19 cellular contexts compared by ENCODE assay signal in the genomic region with DNA sequence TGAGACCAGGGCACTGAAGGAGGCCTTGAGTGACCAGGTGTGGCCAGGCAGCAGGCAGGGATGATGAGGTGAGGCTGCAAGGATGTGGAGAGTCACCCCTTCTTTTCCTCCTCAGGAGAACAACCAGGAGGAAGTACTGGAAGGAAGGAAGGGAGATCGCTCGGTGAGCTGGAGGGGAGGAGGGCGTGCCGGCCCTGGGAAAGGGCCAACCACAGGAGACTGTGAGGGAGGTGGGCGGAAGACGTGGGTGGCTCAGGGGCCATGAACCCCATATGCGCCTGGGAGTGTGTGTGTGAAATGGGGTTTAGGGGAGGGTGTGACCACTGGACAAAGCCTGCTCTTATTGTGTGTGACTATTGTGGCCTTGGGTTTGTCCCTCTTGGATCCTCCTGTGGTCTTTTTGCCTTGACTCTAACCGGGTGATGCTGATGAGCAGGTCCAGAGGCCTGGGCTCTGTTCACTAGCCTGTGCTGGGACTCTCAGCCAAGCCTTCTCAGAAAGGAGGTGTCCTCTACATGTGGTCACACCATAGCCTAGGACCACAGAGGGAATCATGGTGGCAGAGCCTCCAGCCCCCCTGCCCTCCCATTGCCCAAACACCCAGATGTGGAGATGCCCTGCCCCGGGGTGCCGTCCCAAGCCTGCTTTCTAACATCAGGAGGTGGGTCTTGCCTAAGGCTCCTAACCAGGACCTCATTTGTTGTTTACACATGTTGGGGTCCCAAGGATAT. TPM values are rescaled to one million over a fixed set of nuclear protein-coding genes. Genes with fewer than 3 reads are reported as not detected.
DNase-seq lines count a peak whose midpoint lies in the region; ATAC-seq and TF ChIP-seq lines count a peak whose summit lies in the region.
"Had no signal": no experiment of that assay in that cellular context is flagged by ENCODE, and none has a peak within 500 bp of the region (broad histone marks: within the 10 kb centered on the region; RNA-seq: fewer than 3 reads in every experiment).

No MANE protein-coding gene starts in this region.

- CTCF ChIA-PET in HEK293 (lab: Yijun Ruan, JAX): interaction anchor here (13.7 kb wide), 1 partner anchor 55 kb away, joined by 374 read pairs; no protein-coding TSS in a partner anchor

- H3K4me1 ChIP-seq in HEK293 (ENCODE audit: control insufficient read depth, insufficient read depth, low read length) (no peaks in the 10 kb centered on the region), suprapubic skin (peaks cover 5% of the 10 kb centered on the region)
- H3K4me1 ChIP-seq: Peyer's patch had no signal

- H3K4me1 Mint-ChIP-seq in chondrocyte (ENCODE audit: low read depth): peaks cover 6% of the 10 kb centered on the region
- H3K4me1 Mint-ChIP-seq: B cell had no signal

- POLR2A ChIA-PET in HEK293 (lab: Yijun Ruan, JAX): no interaction called here

- H3K36me3 ChIP-seq in HEK293 (ENCODE audit: control insufficient read depth in 2 of 2, insufficient read depth in 1 of 2, low read length in 2 of 2) (no peaks in the 10 kb centered on the region), suprapubic skin (no peaks in the 10 kb centered on the region)
- H3K36me3 ChIP-seq: MG63, Peyer's patch had no signal

- no peak for TF ChIP-seq CTCF in HEK293 (tag by site-specific recombination; IDR thresholded peaks at IDR 0.05)
- TF ChIP-seq CTCF in chondrocyte (IDR thresholded peaks at IDR 0.05): no peak
- TF ChIP-seq CTCF in suprapubic skin (IDR thresholded peaks at IDR 0.05): no peak

- TF ChIP-seq EP300 in suprapubic skin (IDR thresholded peaks at IDR 0.05): no peak

- no peak for TF ChIP-seq POLR2A in suprapubic skin (IDR thresholded peaks at IDR 0.05)

- ATAC-seq in GM21576 (IDR thresholded peaks at IDR 0.05; ENCODE audit: unreplicated experiment): no peak
- ATAC-seq: Right ventricle myocardium inferior had no signal

- H3K27me3 Mint-ChIP-seq in chondrocyte (ENCODE audit: low read depth): peaks cover 49% of the 10 kb centered on the region

- WGBS in suprapubic skin: 81% methylated on average over 7 of the region's 10 CpGs

- H3K4me3 Mint-ChIP-seq in chondrocyte (ENCODE audit: unreplicated experiment): no peak overlapping the region
- H3K4me3 Mint-ChIP-seq: B cell; CD4-positive, alpha-beta memory T cell had no signal

- H3K9me3 Mint-ChIP-seq in chondrocyte (ENCODE audit: low read depth): no peaks in the 10 kb centered on the region
- H3K9me3 Mint-ChIP-seq: CD4-positive, alpha-beta memory T cell had no signal

- H3K27me3 ChIP-seq in suprapubic skin: peaks cover 3% of the 10 kb centered on the region
- H3K27me3 ChIP-seq: Peyer's patch had no signal

- H3K9me3 ChIP-seq in HEK293 (ENCODE audit: control insufficient read depth, insufficient read depth, low read depth, low read length) (no peaks in the 10 kb centered on the region), suprapubic skin (no peaks in the 10 kb centered on the region)
- H3K9me3 ChIP-seq: MG63, Peyer's patch had no signal

- H3K27ac Mint-ChIP-seq in chondrocyte (ENCODE audit: unreplicated experiment): no peak overlapping the region
- H3K27ac Mint-ChIP-seq: B cell had no signal

- H3K27ac ChIP-seq in HEK293 (ENCODE audit: extremely low read depth, low read depth, low read length) (no peak overlapping the region), suprapubic skin (no peak overlapping the region)
- H3K27ac ChIP-seq: Peyer's patch had no signal

- H3K4me3 ChIP-seq in HEK293 (ENCODE audit: low read depth, low read length): no peak overlapping the region
- H3K4me3 ChIP-seq in suprapubic skin: no peak overlapping the region
- H3K4me3 ChIP-seq: MG63, Peyer's patch had no signal

- DNase-seq in chondrocyte (ENCODE audit: low spot score) (peak; percentile 66), mucosa of gallbladder (ENCODE audit: low spot score) (peak; percentile 7), suprapubic skin (ENCODE audit: low spot score in 2 of 2) (peak; percentile 26 to 45), DMS 273 treated with DMSO at 0.1 percent for 48 hours (lab: John Stamatoyannopoulos, UW) (no peak), NK-92 (lab: John Stamatoyannopoulos, UW; ENCODE audit: unreplicated experiment) (no peak)
- DNase-seq: Calu3; CD4-positive, alpha-beta memory T cell; H7; Karpas-422; MG63; NCI-H1092; NCI-H2081 treated with DMSO at 0.1 percent for 48 hours; NCI-H510A treated with DMSO at 0.1 percent for 48 hours; NCI-H82 had no signal

- no peaks in the 10 kb centered on the region for H3K36me3 Mint-ChIP-seq in chondrocyte (ENCODE audit: low read depth)
- H3K36me3 Mint-ChIP-seq: CD4-positive, alpha-beta memory T cell had no signal

TF ChIP-seq in HEK293, 187 proteins besides CTCF, POLR2A, EP300 and RAD21:
- TF ChIP-seq RBAK (tag by site-specific recombination; IDR thresholded peaks at IDR 0.05): no peak
- peak; percentile 51 for TF ChIP-seq ZFHX2 (tag by site-specific recombination; conservative IDR thresholded peaks at IDR 0.05)

RNA-seq across cellular contexts. Expression of gene TUB, which starts 41.3 kb away (rescaled TPM):
- 14.1 to 17.2 TPM (median 14.3 TPM) in 3 replicates for total RNA-seq in chondrocyte
- total RNA-seq in mucosa of gallbladder: 11.3 TPM
- total RNA-seq in suprapubic skin: 1 to 10 TPM; 1.9 to 8.5 (median 3.0) TPM

RNA-seq across cellular contexts. Expression of gene EIF3F, which starts 52.6 kb away (rescaled TPM):
- total RNA-seq in chondrocyte (208 to 225 TPM (median 219 TPM) in 3 replicates), mucosa of gallbladder (251 TPM), suprapubic skin (100 to 1,000 TPM; 335 to 691 (median 463) TPM)

Comparison
In these comparisons a context has a peak if more than half of its experiments do, and no peak if none do; other contexts are left out.
1. DNase-seq: peak in chondrocyte (single experiment), mucosa of gallbladder (single experiment) and suprapubic skin (2 of 2); none in DMS 273 treated with DMSO at 0.1 percent for 48 hours (single experiment) and NK-92 (single experiment).